In genomic region chr9:136411358-136411757, GRCh38 we compare ENCODE assay signal across 1 cellular context.
TF ChIP-seq lines count a peak whose summit lies in the region.

No MANE protein-coding gene starts in this region.

TF ChIP-seq in liver, 16 proteins besides CTCF, POLR2A, EP300 and RAD21 (continued from another document):
- TF ChIP-seq REST (IDR thresholded peaks at IDR 0.05) (no peak), FOXA2 (IDR thresholded peaks at IDR 0.05) (no peak), MAX (IDR thresholded peaks at IDR 0.05) (no peak), EGR1 (IDR thresholded peaks at IDR 0.05; ENCODE audit: low read depth in 2 of 2) (no peak)
TF ChIP-seq in liver: peak in this region for 0.
